37 cellular contexts compared by ENCODE assay signal in the genomic region with DNA sequence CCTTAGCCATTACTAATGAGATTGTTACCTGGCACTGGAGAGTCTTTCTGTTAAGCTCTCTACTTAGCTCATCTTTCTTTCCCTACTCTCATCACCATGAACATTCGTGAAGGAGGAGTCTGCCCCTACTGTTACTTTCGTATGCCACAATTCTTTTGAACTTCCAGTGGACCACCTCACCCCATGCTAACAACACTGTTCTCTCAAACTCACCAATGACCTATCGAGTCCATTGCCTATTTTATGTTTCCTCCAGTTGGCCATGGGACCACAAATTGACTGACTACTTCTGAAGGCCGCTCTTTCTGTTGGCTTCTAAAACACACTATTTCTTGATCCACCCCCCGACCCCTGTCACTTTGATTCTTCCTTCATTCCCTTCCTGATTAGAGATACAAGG.
"Had no signal": no experiment of that assay in that cellular context is flagged by ENCODE, and none has a peak within 500 bp of the region (broad histone marks: within the 10 kb centered on the region; RNA-seq: fewer than 3 reads in every experiment).

No MANE protein-coding gene starts in this region.

- H3K4me1 Mint-ChIP-seq: activated B cell treated with CpG ODN at 0.5 μM for 24 hours; activated naive CD8-positive, alpha-beta T cell treated with anti-CD3 and anti-CD28 coated beads for 36 hours; activated T-helper 17 cell treated with anti-CD3 and anti-CD28 coated beads, Interleukin-2, amount 50 U/mL, for 72 hours; central memory CD8-positive, alpha-beta T cell had no signal

- H3K4me3 Mint-ChIP-seq: activated B cell treated with CpG ODN at 0.5 μM for 24 hours; activated CD4-positive, alpha-beta memory T cell treated with anti-CD3 and anti-CD28 coated beads for 36 hours; activated CD8-positive, alpha-beta T cell treated with anti-CD3 and anti-CD28 coated beads for 36 hours; activated naive CD4-positive, alpha-beta T cell treated with anti-CD3 and anti-CD28 coated beads for 36 hours; activated naive CD8-positive, alpha-beta T cell treated with anti-CD3 and anti-CD28 coated beads for 36 hours; activated T-cell treated with anti-CD3 and anti-CD28 coated beads, Interleukin-2, amount 50 U/mL, for 4 hours; activated T-cell treated with anti-CD3 and anti-CD28 coated beads, Interleukin-2, amount 50 U/mL, for 72 hours; activated T-helper 1 cell treated with anti-CD3 and anti-CD28 coated beads, Interleukin-12 subunit alpha, Interleukin-12 subunit beta, Interleukin-2, Interleukin-4 antibody, amounts not matched to agents 30 ng/mL and 10 ng/mL and 1 ng/mL, durations not matched to agents 14 hours and 24 hours and 36 hours; activated T-helper 17 cell treated with anti-CD3 and anti-CD28 coated beads, Interleukin-2, amount 50 U/mL, for 72 hours; central memory CD8-positive, alpha-beta T cell; T-helper 1 cell treated with Interleukin-12 subunit alpha and Interleukin-12 subunit beta and Interleukin-4 antibody, amounts not matched to agents 30 μg/mL and 1 μg/mL, for 36 hours; T-helper 2 cell treated with Interferon-gamma antibody and Interleukin-4, amounts not matched to agents 5 μg/mL and 100 μg/mL, for 36 hours had no signal

- DNase-seq: activated B cell treated with CpG ODN at 0.5 μM for 24 hours; activated CD4-positive, alpha-beta memory T cell treated with anti-CD3 and anti-CD28 coated beads for 36 hours; activated CD4-positive, alpha-beta T cell treated with anti-CD3 and anti-CD28 coated beads for 4 hours; activated CD4-positive, alpha-beta T cell treated with anti-CD3 and anti-CD28 coated beads, Interleukin-2, amount 50 U/mL, for 1 hour; activated CD4-positive, alpha-beta T cell treated with anti-CD3 and anti-CD28 coated beads, Interleukin-2, amount 50 U/mL, for 4 hours; activated CD4-positive, CD25-positive, alpha-beta regulatory T cell treated with anti-CD3 and anti-CD28 coated beads, Interleukin-2, amount 50 U/mL, for 72 hours; activated CD8-positive, alpha-beta memory T cell treated with anti-CD3 and anti-CD28 coated beads, Interleukin-2, amount 50 U/mL, for 4 hours; activated CD8-positive, alpha-beta T cell treated with anti-CD3 and anti-CD28 coated beads for 36 hours; activated effector memory CD4-positive, alpha-beta T cell treated with anti-CD3 and anti-CD28 coated beads, Interleukin-2, amount 50 U/mL, for 16 hours; activated gamma-delta T cell treated with Interleukin-2 at 50 U/mL for 16 hours; activated naive CD4-positive, alpha-beta T cell; activated naive CD4-positive, alpha-beta T cell treated with anti-CD3 and anti-CD28 coated beads for 36 hours; activated naive CD4-positive, alpha-beta T cell treated with anti-CD3 and anti-CD28 coated beads, Interleukin-2, amount 50 U/mL, for 16 hours; activated naive CD8-positive, alpha-beta T cell treated with anti-CD3 and anti-CD28 coated beads for 36 hours; activated T-cell treated with anti-CD3 and anti-CD28 coated beads for 4 hours; activated T-cell treated with anti-CD3 and anti-CD28 coated beads, Interleukin-2, amount 50 U/mL, for 1 hour; activated T-cell treated with anti-CD3 and anti-CD28 coated beads, Interleukin-2, amount 50 U/mL, for 4 hours; activated T-cell treated with anti-CD3 and anti-CD28 coated beads, Interleukin-2, amount 50 U/mL, for 72 hours; adrenal gland; amniotic stem cell; aorta; body of pancreas; brain microvascular endothelial cell; caudate nucleus; cerebellar nuclear complex; SW 1271; T-helper 1 cell; T-helper 2 cell; T-helper 9 cell had no signal

- H3K27ac Mint-ChIP-seq: activated B cell treated with CpG ODN at 0.5 μM for 24 hours; activated CD4-positive, alpha-beta memory T cell treated with anti-CD3 and anti-CD28 coated beads for 36 hours; activated CD8-positive, alpha-beta T cell treated with anti-CD3 and anti-CD28 coated beads for 36 hours; activated naive CD4-positive, alpha-beta T cell treated with anti-CD3 and anti-CD28 coated beads for 36 hours; activated naive CD8-positive, alpha-beta T cell treated with anti-CD3 and anti-CD28 coated beads for 36 hours; activated T-cell treated with anti-CD3 and anti-CD28 coated beads, Interleukin-2, amount 50 U/mL, for 72 hours; activated T-helper 1 cell treated with anti-CD3 and anti-CD28 coated beads, Interleukin-12 subunit alpha, Interleukin-12 subunit beta, Interleukin-2, Interleukin-4 antibody, amounts not matched to agents 30 ng/mL and 10 ng/mL and 1 ng/mL, durations not matched to agents 14 hours and 24 hours and 36 hours; activated T-helper 17 cell treated with anti-CD3 and anti-CD28 coated beads, Interleukin-2, amount 50 U/mL, for 72 hours; T-helper 1 cell treated with Interleukin-12 subunit alpha and Interleukin-12 subunit beta and Interleukin-4 antibody, amounts not matched to agents 30 μg/mL and 1 μg/mL, for 36 hours; T-helper 2 cell treated with Interferon-gamma antibody and Interleukin-4, amounts not matched to agents 5 μg/mL and 100 μg/mL, for 36 hours had no signal

- H3K9me3 Mint-ChIP-seq: activated B cell treated with CpG ODN at 0.5 μM for 24 hours; activated CD4-positive, alpha-beta memory T cell treated with anti-CD3 and anti-CD28 coated beads for 36 hours; activated CD8-positive, alpha-beta T cell treated with anti-CD3 and anti-CD28 coated beads for 36 hours; activated naive CD4-positive, alpha-beta T cell treated with anti-CD3 and anti-CD28 coated beads for 36 hours; activated naive CD4-positive, alpha-beta T cell treated with anti-CD3 and anti-CD28 coated beads, Interleukin-2, amount 50 U/mL, for 72 hours; activated naive CD8-positive, alpha-beta T cell treated with anti-CD3 and anti-CD28 coated beads for 36 hours; activated T-cell treated with anti-CD3 and anti-CD28 coated beads, Interleukin-2, amount 50 U/mL, for 4 hours; activated T-cell treated with anti-CD3 and anti-CD28 coated beads, Interleukin-2, amount 50 U/mL, for 72 hours; activated T-helper 1 cell treated with anti-CD3 and anti-CD28 coated beads, Interleukin-12 subunit alpha, Interleukin-12 subunit beta, Interleukin-2, Interleukin-4 antibody, amounts not matched to agents 30 ng/mL and 10 ng/mL and 1 ng/mL, durations not matched to agents 14 hours and 24 hours and 36 hours; central memory CD8-positive, alpha-beta T cell; T-helper 1 cell treated with Interleukin-12 subunit alpha and Interleukin-12 subunit beta and Interleukin-4 antibody, amounts not matched to agents 30 μg/mL and 1 μg/mL, for 36 hours; T-helper 2 cell treated with Interferon-gamma antibody and Interleukin-4, amounts not matched to agents 5 μg/mL and 100 μg/mL, for 36 hours had no signal

- H3K36me3 Mint-ChIP-seq: activated CD4-positive, alpha-beta memory T cell treated with anti-CD3 and anti-CD28 coated beads for 36 hours; activated naive CD4-positive, alpha-beta T cell treated with anti-CD3 and anti-CD28 coated beads, Interleukin-2, amount 50 U/mL, for 72 hours; activated naive CD8-positive, alpha-beta T cell treated with anti-CD3 and anti-CD28 coated beads for 36 hours had no signal

- FAIRE-seq: astrocyte, TTC549 had no signal
